Comparison of ENCODE assay signal across 9 cellular contexts in genomic region chr19:28883241-28883693, GRCh38.
DNase-seq lines count a peak whose midpoint lies in the region; ATAC-seq and TF ChIP-seq lines count a peak whose summit lies in the region.
"Had no signal": no experiment of that assay in that cellular context is flagged by ENCODE, and none has a peak within 500 bp of the region (broad histone marks: within the 10 kb centered on the region; RNA-seq: fewer than 3 reads in every experiment).

No MANE protein-coding gene starts in this region.

- H3K9me3 Mint-ChIP-seq in type B pancreatic cell (no peaks in the 10 kb centered on the region), nephron progenitor cell (peaks cover 4% of the 10 kb centered on the region)
- no peaks in the 10 kb centered on the region for H3K9me3 Mint-ChIP-seq in activated T-cell treated with anti-CD3 and anti-CD28 coated beads, Interleukin-2, amount 50 U/mL, for 4 hours

- peak overlapping the region; percentile 2 to 46 for H3K4me3 ChIP-seq in foreskin fibroblast (ENCODE audit: low read depth in 1 of 2, low read length in 2 of 2)
- H3K4me3 ChIP-seq: skin epidermis had no signal

- H3K27me3 Mint-ChIP-seq in type B pancreatic cell (peaks cover 23% of the 10 kb centered on the region), nephron progenitor cell (ENCODE audit: low read depth, poor library complexity) (peaks cover 12% of the 10 kb centered on the region)
- H3K27me3 Mint-ChIP-seq in activated T-cell treated with anti-CD3 and anti-CD28 coated beads, Interleukin-2, amount 50 U/mL, for 4 hours (ENCODE audit: low read depth), result peaks cover 5% of the 10 kb centered on the region

- H3K36me3 Mint-ChIP-seq in type B pancreatic cell (no peaks in the 10 kb centered on the region), nephron progenitor cell (ENCODE audit: low read depth) (no peaks in the 10 kb centered on the region)
- no peaks in the 10 kb centered on the region for H3K36me3 Mint-ChIP-seq in activated T-cell treated with anti-CD3 and anti-CD28 coated beads, Interleukin-2, amount 50 U/mL, for 4 hours (ENCODE audit: insufficient read depth)

- no peak for TF ChIP-seq CTCF in foreskin fibroblast (IDR thresholded peaks at IDR 0.05; ENCODE audit: low read depth, low read length)
- TF ChIP-seq CTCF in type B pancreatic cell (conservative IDR thresholded peaks at IDR 0.05), result no peak
- no peak for TF ChIP-seq CTCF in nephron progenitor cell (IDR thresholded peaks at IDR 0.05)

- ATAC-seq in activated T-cell treated with anti-CD3 and anti-CD28 coated beads, Interleukin-2, amount 50 U/mL, for 4 hours, result no peak

- H3K4me3 Mint-ChIP-seq in type B pancreatic cell, result peak overlapping the region; percentile 22
- H3K4me3 Mint-ChIP-seq in nephron progenitor cell, result no peak overlapping the region
- no peak overlapping the region for H3K4me3 Mint-ChIP-seq in activated T-cell treated with anti-CD3 and anti-CD28 coated beads, Interleukin-2, amount 50 U/mL, for 4 hours

- H3K4me1 Mint-ChIP-seq in type B pancreatic cell (ENCODE audit: unreplicated experiment) (peaks cover 33% of the 10 kb centered on the region), nephron progenitor cell (peaks cover 58% of the 10 kb centered on the region)
- H3K4me1 Mint-ChIP-seq in activated T-cell treated with anti-CD3 and anti-CD28 coated beads, Interleukin-2, amount 50 U/mL, for 4 hours (ENCODE audit: low read depth), result no peaks in the 10 kb centered on the region

- no peak overlapping the region for H3K27ac Mint-ChIP-seq in type B pancreatic cell
- H3K27ac Mint-ChIP-seq in nephron progenitor cell, result no peak overlapping the region

- DNase-seq in LHCN-M2 (ENCODE audit: low read depth) (peak; percentile 22), foreskin fibroblast (peak; percentile 8 to 56), midbrain (lab: John Stamatoyannopoulos, UW) (peak; percentile 54), type B pancreatic cell (ENCODE audit: extremely low spot score, unreplicated experiment) (no peak), nephron progenitor cell (no peak), NK-92 (lab: John Stamatoyannopoulos, UW; ENCODE audit: unreplicated experiment) (no peak)
- DNase-seq in activated T-cell treated with anti-CD3 and anti-CD28 coated beads, Interleukin-2, amount 50 U/mL, for 4 hours, result no peak
- DNase-seq: DMS53 had no signal

Comparison
In these comparisons a context has a peak if more than half of its experiments do, and no peak if none do; other contexts are left out.
1. DNase-seq: peak in LHCN-M2 (single experiment), foreskin fibroblast (2 of 2) and midbrain (single experiment); none in type B pancreatic cell (single experiment), nephron progenitor cell (single experiment), NK-92 (single experiment) and activated T-cell treated with anti-CD3 and anti-CD28 coated beads, Interleukin-2, amount 50 U/mL, for 4 hours (single experiment).